Comparison of ENCODE assay signal across 1 cellular context in the genomic region with DNA sequence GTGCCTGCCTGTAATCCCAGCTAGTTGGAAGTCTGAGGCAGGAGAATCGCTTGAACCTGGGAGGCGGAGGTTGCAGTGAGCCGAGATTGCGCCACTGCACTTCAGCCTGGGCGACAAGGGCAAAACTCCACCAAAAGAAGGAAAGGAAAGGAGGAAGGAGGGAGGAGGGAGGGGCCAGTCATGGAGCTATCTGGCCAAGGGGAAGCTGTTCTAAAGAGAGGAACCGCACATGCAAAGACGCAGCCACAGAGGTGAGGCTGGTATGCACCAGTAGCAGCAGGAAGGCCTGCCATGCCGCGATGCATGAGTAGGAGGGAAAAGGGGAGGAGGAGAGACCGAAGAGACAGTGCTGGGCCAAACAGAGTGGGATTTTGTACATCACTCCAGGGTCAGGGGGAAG.
TF ChIP-seq lines count a peak whose summit lies in the region.

No MANE protein-coding gene starts in this region.

TF ChIP-seq in SK-N-SH treated with all-trans-retinoic acid at 6 μM for 48 hours, 23 proteins besides CTCF, POLR2A, EP300 and RAD21 (continued from another document):
- no peak for TF ChIP-seq ZC3H10 (CRISPR knock-in tag; IDR thresholded peaks at IDR 0.05)
- no peak for TF ChIP-seq ZFP3 (CRISPR knock-in tag; IDR thresholded peaks at IDR 0.05)
- TF ChIP-seq ISL1 (CRISPR knock-in tag; IDR thresholded peaks at IDR 0.05), result no peak
- no peak for TF ChIP-seq PPARA (CRISPR knock-in tag; IDR thresholded peaks at IDR 0.05; ENCODE audit: borderline replicate concordance)
- TF ChIP-seq, protein P1, sequence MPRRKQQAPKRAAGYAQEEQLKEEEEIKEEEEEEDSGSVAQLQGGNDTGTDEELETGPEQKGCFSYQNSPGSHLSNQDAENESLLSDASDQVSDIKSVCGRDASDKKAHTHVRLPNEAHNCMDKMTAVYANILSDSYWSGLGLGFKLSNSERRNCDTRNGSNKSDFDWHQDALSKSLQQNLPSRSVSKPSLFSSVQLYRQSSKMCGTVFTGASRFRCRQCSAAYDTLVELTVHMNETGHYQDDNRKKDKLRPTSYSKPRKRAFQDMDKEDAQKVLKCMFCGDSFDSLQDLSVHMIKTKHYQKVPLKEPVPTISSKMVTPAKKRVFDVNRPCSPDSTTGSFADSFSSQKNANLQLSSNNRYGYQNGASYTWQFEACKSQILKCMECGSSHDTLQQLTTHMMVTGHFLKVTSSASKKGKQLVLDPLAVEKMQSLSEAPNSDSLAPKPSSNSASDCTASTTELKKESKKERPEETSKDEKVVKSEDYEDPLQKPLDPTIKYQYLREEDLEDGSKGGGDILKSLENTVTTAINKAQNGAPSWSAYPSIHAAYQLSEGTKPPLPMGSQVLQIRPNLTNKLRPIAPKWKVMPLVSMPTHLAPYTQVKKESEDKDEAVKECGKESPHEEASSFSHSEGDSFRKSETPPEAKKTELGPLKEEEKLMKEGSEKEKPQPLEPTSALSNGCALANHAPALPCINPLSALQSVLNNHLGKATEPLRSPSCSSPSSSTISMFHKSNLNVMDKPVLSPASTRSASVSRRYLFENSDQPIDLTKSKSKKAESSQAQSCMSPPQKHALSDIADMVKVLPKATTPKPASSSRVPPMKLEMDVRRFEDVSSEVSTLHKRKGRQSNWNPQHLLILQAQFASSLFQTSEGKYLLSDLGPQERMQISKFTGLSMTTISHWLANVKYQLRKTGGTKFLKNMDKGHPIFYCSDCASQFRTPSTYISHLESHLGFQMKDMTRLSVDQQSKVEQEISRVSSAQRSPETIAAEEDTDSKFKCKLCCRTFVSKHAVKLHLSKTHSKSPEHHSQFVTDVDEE (CRISPR knock-in tag; IDR thresholded peaks at IDR 0.05), result no peak
- TF ChIP-seq ARNTL (CRISPR knock-in tag; IDR thresholded peaks at IDR 0.05; ENCODE audit: borderline replicate concordance, low read depth), result no peak
- no peak for TF ChIP-seq TCF4 (CRISPR knock-in tag; IDR thresholded peaks at IDR 0.05; ENCODE audit: borderline replicate concordance)
- TF ChIP-seq, protein P2, sequence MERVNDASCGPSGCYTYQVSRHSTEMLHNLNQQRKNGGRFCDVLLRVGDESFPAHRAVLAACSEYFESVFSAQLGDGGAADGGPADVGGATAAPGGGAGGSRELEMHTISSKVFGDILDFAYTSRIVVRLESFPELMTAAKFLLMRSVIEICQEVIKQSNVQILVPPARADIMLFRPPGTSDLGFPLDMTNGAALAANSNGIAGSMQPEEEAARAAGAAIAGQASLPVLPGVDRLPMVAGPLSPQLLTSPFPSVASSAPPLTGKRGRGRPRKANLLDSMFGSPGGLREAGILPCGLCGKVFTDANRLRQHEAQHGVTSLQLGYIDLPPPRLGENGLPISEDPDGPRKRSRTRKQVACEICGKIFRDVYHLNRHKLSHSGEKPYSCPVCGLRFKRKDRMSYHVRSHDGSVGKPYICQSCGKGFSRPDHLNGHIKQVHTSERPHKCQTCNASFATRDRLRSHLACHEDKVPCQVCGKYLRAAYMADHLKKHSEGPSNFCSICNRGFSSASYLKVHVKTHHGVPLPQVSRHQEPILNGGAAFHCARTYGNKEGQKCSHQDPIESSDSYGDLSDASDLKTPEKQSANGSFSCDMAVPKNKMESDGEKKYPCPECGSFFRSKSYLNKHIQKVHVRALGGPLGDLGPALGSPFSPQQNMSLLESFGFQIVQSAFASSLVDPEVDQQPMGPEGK (CRISPR knock-in tag; IDR thresholded peaks at IDR 0.05; ENCODE audit: borderline replicate concordance), result no peak
- TF ChIP-seq RARB (CRISPR knock-in tag; IDR thresholded peaks at IDR 0.05), result no peak
